In genomic region chr2:9549420-9549819, GRCh38 we compare ENCODE assay signal across 14 cellular contexts. TPM values are rescaled to one million over a fixed set of nuclear protein-coding genes. Genes with fewer than 3 reads are reported as not detected.
DNase-seq lines count a peak whose midpoint lies in the region; ATAC-seq, FAIRE-seq and TF ChIP-seq lines count a peak whose summit lies in the region.
"Had no signal": no experiment of that assay in that cellular context is flagged by ENCODE, and none has a peak within 500 bp of the region (broad histone marks: within the 10 kb centered on the region; RNA-seq: fewer than 3 reads in every experiment).

No MANE protein-coding gene starts in this region.

- no peaks in the 10 kb centered on the region for H3K9me3 Mint-ChIP-seq in activated CD4-positive, alpha-beta memory T cell treated with anti-CD3 and anti-CD28 coated beads for 36 hours
- no peaks in the 10 kb centered on the region for H3K9me3 Mint-ChIP-seq in osteocyte (ENCODE audit: unreplicated experiment)
- H3K9me3 Mint-ChIP-seq: neural crest cell had no signal

- POLR2A ChIA-PET in activated CD4-positive, alpha-beta memory T cell treated with anti-CD3 and anti-CD28 coated beads for 36 hours (lab: Charles Lee) = no interaction called here
- POLR2A ChIA-PET in GM10248 (lab: Yijun Ruan, JAX) = no interaction called here

- TF ChIP-seq CTCF in osteocyte (IDR thresholded peaks at IDR 0.05) (no peak), GM10248 (IDR thresholded peaks at IDR 0.05; ENCODE audit: control extremely low read depth, extremely low read depth, low read depth, missing control alignments) (no peak)

- CTCF ChIA-PET in activated CD4-positive, alpha-beta memory T cell treated with anti-CD3 and anti-CD28 coated beads for 36 hours (lab: Charles Lee) = interaction anchor here (0.8 to 1.0 kb wide), 2 partner anchors 50 to 406 kb away, joined by 3 read pairs; no protein-coding TSS in a partner anchor
- CTCF ChIA-PET in GM10248 (lab: Yijun Ruan, JAX) = interaction anchor here (1.1 to 2.5 kb wide), 3 partner anchors 8 to 15 kb away, joined by 3 to 8 read pairs (median 5); no protein-coding TSS in a partner anchor

- TF ChIP-seq POLR2A in GM12892 (IDR thresholded peaks at IDR 0.05; ENCODE audit: low read depth, low read length) = no peak

- H3K27me3 Mint-ChIP-seq in activated CD4-positive, alpha-beta memory T cell treated with anti-CD3 and anti-CD28 coated beads for 36 hours = no peaks in the 10 kb centered on the region
- H3K27me3 Mint-ChIP-seq in osteocyte (ENCODE audit: unreplicated experiment) = no peaks in the 10 kb centered on the region

- intact Hi-C loops in activated CD4-positive, alpha-beta memory T cell treated with anti-CD3 and anti-CD28 coated beads for 36 hours (cut with micrococcal nuclease) = no loop called here

- ATAC-seq in HG02642 (IDR thresholded peaks at IDR 0.05; ENCODE audit: poor library complexity, unreplicated experiment) = peak; percentile 38
- no peak for ATAC-seq in GM18520 (IDR thresholded peaks at IDR 0.05; ENCODE audit: unreplicated experiment)
- ATAC-seq: sciatic nerve had no signal

- no peak overlapping the region for H3K4me3 Mint-ChIP-seq in activated CD4-positive, alpha-beta memory T cell treated with anti-CD3 and anti-CD28 coated beads for 36 hours
- no peak overlapping the region for H3K4me3 Mint-ChIP-seq in osteocyte (ENCODE audit: unreplicated experiment)
- H3K4me3 Mint-ChIP-seq: neural crest cell had no signal

- DNase-seq in GM12892 (ENCODE audit: insufficient read length) (no peak), osteocyte (ENCODE audit: extremely low spot score, unreplicated experiment) (no peak), GM10248 (ENCODE audit: extremely low spot score) (no peak), NCI-H1092 (lab: John Stamatoyannopoulos, UW) (no peak)
- DNase-seq in activated CD4-positive, alpha-beta memory T cell treated with anti-CD3 and anti-CD28 coated beads for 36 hours = no peak
- DNase-seq: activated CD4-positive, alpha-beta T cell treated with anti-CD3 and anti-CD28 coated beads, Interleukin-2, amount 50 U/mL, for 48 hours; activated effector memory CD4-positive, alpha-beta T cell treated with anti-CD3 and anti-CD28 coated beads, Interleukin-2, amount 50 U/mL, for 16 hours; MG63; NCI-H2029; tibial artery had no signal

- FAIRE-seq in GM12892 (lab: Jason Lieb, UNC) = peak; percentile 56

- H3K4me1 Mint-ChIP-seq in activated CD4-positive, alpha-beta memory T cell treated with anti-CD3 and anti-CD28 coated beads for 36 hours (ENCODE audit: low read depth) = peaks cover 71% of the 10 kb centered on the region
- peaks cover 77% of the 10 kb centered on the region for H3K4me1 Mint-ChIP-seq in osteocyte (ENCODE audit: unreplicated experiment)

- H3K27ac Mint-ChIP-seq in activated CD4-positive, alpha-beta memory T cell treated with anti-CD3 and anti-CD28 coated beads for 36 hours = peak overlapping the region; percentile 13
- H3K27ac Mint-ChIP-seq in osteocyte (ENCODE audit: unreplicated experiment) = peak overlapping the region; percentile 46

- no peaks in the 10 kb centered on the region for H3K36me3 Mint-ChIP-seq in activated CD4-positive, alpha-beta memory T cell treated with anti-CD3 and anti-CD28 coated beads for 36 hours
- H3K36me3 Mint-ChIP-seq in osteocyte (ENCODE audit: unreplicated experiment) = no peaks in the 10 kb centered on the region

RNA-seq across cellular contexts. Expression of gene ADAM17, which starts 6.2 kb away (rescaled TPM):
- 10.7 TPM for polyA plus RNA-seq in GM12892 (2012; ENCODE audit: missing spikeins)
- 10 to 100 TPM; 24.0 to 24.7 TPM for total RNA-seq in activated CD4-positive, alpha-beta memory T cell treated with anti-CD3 and anti-CD28 coated beads for 36 hours
- 36.4 and 42.2 TPM in 2 replicates for total RNA-seq in osteocyte
